Comparison of ENCODE assay signal across 8 cellular contexts in genomic region chr19:10270616-10271394, GRCh38. TPM values are rescaled to one million over a fixed set of nuclear protein-coding genes. Genes with fewer than 3 reads are reported as not detected.
DNase-seq lines count a peak whose midpoint lies in the region; ATAC-seq, FAIRE-seq and TF ChIP-seq lines count a peak whose summit lies in the region.

TSS of gene ICAM1 (plus strand) at chr19:10271120. CDS start at chr19:10271160, 40 bp downstream.

- peaks cover 4% of the 10 kb centered on the region; the same call in 1 of the 2 replicates for H3K27me3 ChIP-seq in HAP-1 (ENCODE audit: low read depth)
- H3K27me3 ChIP-seq in H1 (replicated peaks in 1 of 4; ENCODE audit: control insufficient read depth in 3 of 4, extremely low read depth in 1 of 4, insufficient read depth in 3 of 4, low read length in 3 of 4), result peaks cover 9 to 25% (median 23%) of the 10 kb centered on the region in 4 experiments

- peaks cover 11% of the 10 kb centered on the region; the same call in 1 of the 2 replicates for H3K23me2 ChIP-seq in H1 (ENCODE audit: low read depth, low read length)

- 0 out of 2 replicates have a peak within 1 kb of the TSS, but pooled peaks have one; percentile 81 for H2BK15ac ChIP-seq in H1 (ENCODE audit: low read length)

- TF ChIP-seq POLR2A in H1 (IDR thresholded peaks at IDR 0.05; ENCODE audit: control extremely low read depth in 1 of 2, low read depth in 2 of 2, low read length in 2 of 2), result peak in 1 of 2 experiments; percentile 60; a peak in 2 of 3 replicates

- H3K56ac ChIP-seq in H1 (replicated peaks; ENCODE audit: insufficient read length, low read depth, low read length), result peak within 1 kb of the TSS; percentile 36

- no peak within 1 kb of the TSS for H2BK120ac ChIP-seq in H1 (replicated peaks; ENCODE audit: low read depth, low read length)

- H3K4me3 ChIP-seq in HAP-1 (peak within 1 kb of the TSS; percentile 9; the same call in 1 of the 2 replicates), H1 (ENCODE audit: extremely low read depth in 1 of 4, insufficient read depth in 2 of 4, low read depth in 3 of 4, low read length in 4 of 4) (peak within 1 kb of the TSS; percentile 30 to 59 (median 38)), mucosa of descending colon (no peak within 1 kb of the TSS)

- peak within 1 kb of the TSS; percentile 43; the same call in 1 of the 2 replicates for H2BK12ac ChIP-seq in H1 (ENCODE audit: low read depth, low read length)

- H4K91ac ChIP-seq in H1 (replicated peaks; ENCODE audit: insufficient read length, low read length), result peak within 1 kb of the TSS; percentile 88

- H3K23ac ChIP-seq in H1 (ENCODE audit: insufficient read length), result no peak within 1 kb of the TSS

- peak within 1 kb of the TSS; percentile 80 for H4K8ac ChIP-seq in H1 (ENCODE audit: extremely low read depth, insufficient read depth, low read length)

- H3K4me2 ChIP-seq in H1 (ENCODE audit: insufficient read depth in 1 of 2, low read depth in 2 of 2, low read length in 2 of 2), result peak within 1 kb of the TSS; percentile 70 to 75

- no peak within 1 kb of the TSS; a peak in 1 of 7 replicates for H3K9ac ChIP-seq in H1 (replicated peaks in 1 of 4; ENCODE audit: extremely low read depth in 1 of 4, low read depth in 3 of 4, low read length in 3 of 4)

- H3K36me3 ChIP-seq in HAP-1 (replicated peaks) (no peaks in the 10 kb centered on the region), H1 (ENCODE audit: control insufficient read depth in 2 of 4, insufficient read depth in 4 of 4, low read length in 3 of 4) (no peaks in the 10 kb centered on the region), mucosa of descending colon (ENCODE audit: low read depth) (no peaks in the 10 kb centered on the region)

- H4K5ac ChIP-seq in H1 (ENCODE audit: insufficient read length, low read depth, low read length), result no peak within 1 kb of the TSS

- H2BK5ac ChIP-seq in H1 (ENCODE audit: low read depth, low read length), result 0 out of 2 replicates have a peak within 1 kb of the TSS, but pooled peaks have one; percentile 9

- POLR2A ChIA-PET in GM10248 (lab: Yijun Ruan, JAX), result interaction anchor here (0.5 to 4.2 kb wide), 28 partner anchors 9 to 165 kb away, joined by 3 to 84 read pairs (median 8); partner anchors contain the start of genes ICAM4, ICAM5, MRPL4 and P2RY11
- POLR2A ChIA-PET in H1 (lab: Charles Lee; ENCODE audit: partially characterized antibody), result interaction anchor here (0.6 to 3.3 kb wide), 24 partner anchors 9 to 154 kb away, joined by 3 to 28 read pairs (median 6); partner anchors contain the start of genes DNMT1, ICAM4, ICAM5 and RAVER1

- H2BK20ac ChIP-seq in H1 (ENCODE audit: low read length), result no peak within 1 kb of the TSS

- no peak for FAIRE-seq in H1 (lab: Jason Lieb, UNC)

- H2AFZ ChIP-seq in H1 (ENCODE audit: low read length), result no peak within 1 kb of the TSS; the same call in 1 of the 2 replicates

- intact Hi-C loops in mucosa of descending colon (cut with DNase I, micrococcal nuclease), result no loop called here

- ATAC-seq in mucosa of descending colon (peak; percentile 75), HG02623 (IDR thresholded peaks at IDR 0.05; ENCODE audit: unreplicated experiment) (no peak)

- TF ChIP-seq CTCF in GM10248 (IDR thresholded peaks at IDR 0.05; ENCODE audit: control extremely low read depth, extremely low read depth, low read depth, missing control alignments), result no peak
- TF ChIP-seq CTCF in H1 (IDR thresholded peaks at IDR 0.05; ENCODE audit: control extremely low read depth in 1 of 3, insufficient read depth in 1 of 3, low read depth in 1 of 3, low read length in 3 of 3), result peak in 1 of 3 experiments; percentile 11; a peak in 2 of 4 replicates
- TF ChIP-seq CTCF in mucosa of descending colon (IDR thresholded peaks at IDR 0.05), result no peak

- H3K79me2 ChIP-seq in H1 (ENCODE audit: control insufficient read depth in 1 of 2, insufficient read depth in 2 of 2, low read length in 2 of 2), result no peaks in the 10 kb centered on the region

- H3K4ac ChIP-seq in H1 (replicated peaks; ENCODE audit: insufficient read length, low read depth, low read length), result peak within 1 kb of the TSS; percentile 33

- H2AK5ac ChIP-seq in H1 (ENCODE audit: low read depth, low read length), result no peak within 1 kb of the TSS

- no peak within 1 kb of the TSS for H3K27ac ChIP-seq in H1 (ENCODE audit: low read depth, low read length)

- no peaks in the 10 kb centered on the region for H3K79me1 ChIP-seq in H1 (ENCODE audit: low read depth, low read length)

- no peaks in the 10 kb centered on the region for H3K9me3 ChIP-seq in HAP-1
- H3K9me3 ChIP-seq in H1 (ENCODE audit: insufficient read depth in 2 of 2, low read depth in 1 of 2, low read length in 1 of 2), result no peaks in the 10 kb centered on the region
- no peaks in the 10 kb centered on the region for H3K9me3 ChIP-seq in mucosa of descending colon

- CTCF ChIA-PET in GM10248 (lab: Yijun Ruan, JAX), result interaction anchor here (0.7 to 16.8 kb wide), 20 partner anchors 9 to 340 kb away, joined by 3 to 484 read pairs (median 8); partner anchors contain the start of genes CDC37, ICAM4, ICAM5 and TYK2
- CTCF ChIA-PET in H1 (lab: Charles Lee; ENCODE audit: partially characterized antibody), result interaction anchor here (0.5 to 9.4 kb wide), 32 partner anchors 11 to 252 kb away, joined by 3 to 122 read pairs (median 4); partner anchors contain the start of genes ICAM4, ICAM5 and TYK2

- no peaks in the 10 kb centered on the region for H4K20me1 ChIP-seq in H1 (replicated peaks in 1 of 2; ENCODE audit: control insufficient read depth in 1 of 2, insufficient read depth in 2 of 2, low read length in 2 of 2)

- in situ Hi-C loops in HAP-1 (cut with MboI; ENCODE audit: low sequenced_read_pairs), result loop anchor here (5.0 kb wide), 1 partner anchor 116 kb away; no protein-coding TSS in a partner anchor

- H3K14ac ChIP-seq in H1 (ENCODE audit: insufficient read length), result no peak within 1 kb of the TSS

- H3K18ac ChIP-seq in H1 (ENCODE audit: extremely low read depth, low read length), result peak within 1 kb of the TSS; percentile 78

- DNase-seq in GM10248 (ENCODE audit: extremely low spot score) (peak; percentile 87), HAP-1 (ENCODE audit: low spot score in 2 of 2) (peak in 1 of 2 experiments; percentile 61), NCI-H226 (peak; percentile 95), H1 (ENCODE audit: low read depth in 1 of 2, low spot score in 2 of 2) (peak in 1 of 2 experiments; percentile 87), mucosa of descending colon (peak; percentile 76 to 93 (median 83))
- DNase-seq in activated CD8-positive, alpha-beta memory T cell treated with anti-CD3 and anti-CD28 coated beads for 1 hour (ENCODE audit: extremely low read depth in 1 of 2, low read depth in 1 of 2), result peak; percentile 26 to 52
- DNase-seq in stimulated activated naive CD4-positive, alpha-beta T cell treated with Interleukin-2 at 50 U/mL for 16 hours (lab: John Stamatoyannopoulos, UW), result peak; percentile 75

- TF ChIP-seq RAD21 in H1 (IDR thresholded peaks at IDR 0.05 in 1 of 2, conservative IDR thresholded peaks at IDR 0.05 in 1 of 2; ENCODE audit: low read depth in 2 of 2, low read length in 2 of 2), result no peak; a peak in 1 of 4 replicates

- H3K4me1 ChIP-seq in HAP-1 (peaks cover 9% of the 10 kb centered on the region), H1 (replicated peaks in 1 of 4; ENCODE audit: control insufficient read depth in 3 of 4, insufficient read depth in 4 of 4, low read length in 3 of 4) (peaks cover 0 to 8% (median 5%) of the 10 kb centered on the region in 4 experiments; a peak in 5 of 7 replicates), mucosa of descending colon (ENCODE audit: low read depth) (peaks cover 20% of the 10 kb centered on the region)

- WGBS in H1 (ENCODE audit: extremely low coverage in 1 of 2, insufficient coverage in 1 of 2, insufficient read length in 1 of 2, insufficient replicate concordance in 2 of 2, low coverage in 1 of 2, low lambda C conversion rate in 2 of 2, missing lambda C conversion rate in 1 of 2), 2 experiments, result 6% methylated on average over 47 of the region's 51 CpGs; no CpG with 5 or more reads in 1 of the 2 experiments

- TF ChIP-seq EP300 in H1 (IDR thresholded peaks at IDR 0.05; ENCODE audit: borderline replicate concordance in 1 of 2, low read depth in 2 of 2, low read length in 2 of 2), result no peak

TF ChIP-seq in H1, 55 proteins besides CTCF, POLR2A, EP300 and RAD21 (continues in another document):
- TF ChIP-seq POU5F1 (IDR thresholded peaks at IDR 0.05; ENCODE audit: low read depth, low read length), result no peak
- no peak for TF ChIP-seq NANOG (IDR thresholded peaks at IDR 0.05; ENCODE audit: insufficient read depth, low read depth, low read length, poor library complexity, severe bottlenecking)
- no peak for TF ChIP-seq ZNF274 (IDR thresholded peaks at IDR 0.05; ENCODE audit: borderline replicate concordance, extremely low read depth, low read length)
- no peak for TF ChIP-seq SAP30 (IDR thresholded peaks at IDR 0.05; ENCODE audit: insufficient read depth, insufficient replicate concordance, low read length)
- TF ChIP-seq TEAD4 (IDR thresholded peaks at IDR 0.05; ENCODE audit: low read depth, low read length), result no peak

RNA-seq across cellular contexts. Expression of gene ICAM1, which starts in this region (rescaled TPM):
- total RNA-seq in H1 (2021; fragmentation: NEBNext Ultra II Directional; extraction: Animal tissue kit (Norgen Biotek cat#: 25700)), result 3.8 and 4.0 TPM in 2 replicates
- 5.2 and 9.4 TPM in 2 replicates for polyA plus RNA-seq in H1 (2011; rRNA removed)
- 4.1 TPM for polyA plus RNA-seq in H1 (2011; cell fraction: cytosol; rRNA removed)
- 5.3 TPM for polyA plus RNA-seq in H1 (2011; cell fraction: nucleus; rRNA removed)
- polyA plus RNA-seq in H1 (2012, experiment 1 of 2), result 4.7 to 8.7 TPM (median 6.5 TPM) in 4 replicates
- 4.1 TPM for polyA plus RNA-seq in H1 (2012, experiment 2 of 2)
- 12.4 TPM for polyA plus RNA-seq in H1 (2013, experiment 1 of 2)
- 10.8 TPM for polyA plus RNA-seq in H1 (2013, experiment 2 of 2)
- 5.7 and 9.7 TPM in 2 replicates for polyA minus RNA-seq in H1 (2011; rRNA and poly(A)+ RNA removed)
- polyA minus RNA-seq in H1 (2011; cell fraction: cytosol; rRNA and poly(A)+ RNA removed), result 8.4 TPM
- polyA minus RNA-seq in H1 (2011; cell fraction: nucleus; rRNA and poly(A)+ RNA removed), result 3.0 TPM
- 10 to 100 TPM; 10.7 to 13.9 (median 13.4) TPM for total RNA-seq in mucosa of descending colon
